9 cellular contexts compared by ENCODE assay signal in the genomic region with DNA sequence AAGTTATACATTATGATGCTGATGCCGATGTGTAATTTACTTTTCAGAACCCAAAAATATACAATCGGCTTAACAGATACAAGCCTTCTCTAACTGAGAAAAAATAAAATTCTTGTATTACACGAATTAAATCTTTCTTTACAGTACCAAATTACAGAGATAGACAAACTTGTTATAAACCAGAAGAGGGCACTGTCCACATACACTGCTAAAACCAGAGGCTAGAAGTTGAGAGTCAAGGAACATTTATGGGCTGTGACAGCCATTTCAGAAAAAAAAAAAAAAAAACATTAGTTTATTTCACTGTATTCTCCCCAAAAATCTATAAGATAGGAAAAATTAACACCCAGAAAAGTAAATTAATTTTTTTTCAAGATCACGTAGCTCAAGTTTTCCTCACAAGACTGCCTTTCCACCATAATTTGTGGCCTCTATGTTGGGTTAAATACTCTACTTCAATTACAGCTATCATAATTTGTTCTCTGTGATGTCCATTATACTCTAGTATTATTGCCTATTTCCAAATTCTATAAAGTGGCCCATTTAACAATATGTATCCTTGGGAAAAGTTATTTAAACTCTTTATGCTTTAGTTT. TPM values are rescaled to one million over a fixed set of nuclear protein-coding genes. Genes with fewer than 3 reads are reported as not detected.
A peak's percentile ranks its signal among the peaks of the same experiment; 100 is the strongest.
DNase-seq lines count a peak whose midpoint lies in the region; ATAC-seq, FAIRE-seq and TF ChIP-seq lines count a peak whose summit lies in the region.
"Had no signal": no experiment of that assay in that cellular context is flagged by ENCODE, and none has a peak within 500 bp of the region (broad histone marks: within the 10 kb centered on the region; RNA-seq: fewer than 3 reads in every experiment).

No MANE protein-coding gene starts in this region.

- TF ChIP-seq POLR2A in sigmoid colon (IDR thresholded peaks at IDR 0.05), result no peak

- ATAC-seq in GM18508 (IDR thresholded peaks at IDR 0.05; ENCODE audit: insufficient read depth, unreplicated experiment), result peak; percentile 77

- TF ChIP-seq EP300 in Ishikawa (IDR thresholded peaks at IDR 0.05; ENCODE audit: borderline replicate concordance) (no peak), sigmoid colon (IDR thresholded peaks at IDR 0.05) (no peak)

- no peaks in the 10 kb centered on the region for H3K27me3 ChIP-seq in sigmoid colon

- WGBS in sigmoid colon, 2 donors, result 24 to 60% methylated on average over 4 of the region's 4 CpGs

- H3K9me3 ChIP-seq in sigmoid colon, result no peaks in the 10 kb centered on the region
- H3K9me3 ChIP-seq: HAP-1 had no signal

- DNase-seq in AG08396 (ENCODE audit: low spot score), result peak; percentile 62
- peak; percentile 29 for DNase-seq in globus pallidus (ENCODE audit: low spot score)
- no peak for DNase-seq in sigmoid colon
- no peak for DNase-seq in cerebellum (ENCODE audit: low spot score)
- no peak for DNase-seq in activated T-cell treated with anti-CD3 and anti-CD28 coated beads, Interleukin-2, amount 50 U/mL, for 1 hour

- peaks cover 0 to 4% (median 0%) of the 10 kb centered on the region in 4 donors for H3K4me1 ChIP-seq in sigmoid colon
- H3K4me1 ChIP-seq: HAP-1 had no signal

- TF ChIP-seq CTCF in sigmoid colon (IDR thresholded peaks at IDR 0.05), result peak in 3 of 4 experiments; percentile 44 to 55 (median 53)

- H3K4me3 ChIP-seq in sigmoid colon, result no peak overlapping the region
- H3K4me3 ChIP-seq: HAP-1 had no signal

- no peak overlapping the region for H3K27ac ChIP-seq in sigmoid colon

- TF ChIP-seq RAD21 in Ishikawa (IDR thresholded peaks at IDR 0.05; ENCODE audit: low read depth), result peak; percentile 78

- peak; percentile 73 for FAIRE-seq in TTC549 (lab: Jason Lieb, UNC)

- intact Hi-C loops in sigmoid colon (cut with DNase I), result loop anchor here (1.0 to 5.0 kb wide), 3 partner anchors 70 to 418 kb away; a partner anchor contains a TSS

- H3K36me3 ChIP-seq in sigmoid colon, result no peaks in the 10 kb centered on the region
- H3K36me3 ChIP-seq: HAP-1 had no signal

TF ChIP-seq in Ishikawa, 13 proteins besides CTCF, POLR2A, EP300 and RAD21:
- TF ChIP-seq, protein P1, sequence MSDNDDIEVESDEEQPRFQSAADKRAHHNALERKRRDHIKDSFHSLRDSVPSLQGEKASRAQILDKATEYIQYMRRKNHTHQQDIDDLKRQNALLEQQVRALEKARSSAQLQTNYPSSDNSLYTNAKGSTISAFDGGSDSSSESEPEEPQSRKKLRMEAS (IDR thresholded peaks at IDR 0.05), result no peak
- TF ChIP-seq, protein P2, sequence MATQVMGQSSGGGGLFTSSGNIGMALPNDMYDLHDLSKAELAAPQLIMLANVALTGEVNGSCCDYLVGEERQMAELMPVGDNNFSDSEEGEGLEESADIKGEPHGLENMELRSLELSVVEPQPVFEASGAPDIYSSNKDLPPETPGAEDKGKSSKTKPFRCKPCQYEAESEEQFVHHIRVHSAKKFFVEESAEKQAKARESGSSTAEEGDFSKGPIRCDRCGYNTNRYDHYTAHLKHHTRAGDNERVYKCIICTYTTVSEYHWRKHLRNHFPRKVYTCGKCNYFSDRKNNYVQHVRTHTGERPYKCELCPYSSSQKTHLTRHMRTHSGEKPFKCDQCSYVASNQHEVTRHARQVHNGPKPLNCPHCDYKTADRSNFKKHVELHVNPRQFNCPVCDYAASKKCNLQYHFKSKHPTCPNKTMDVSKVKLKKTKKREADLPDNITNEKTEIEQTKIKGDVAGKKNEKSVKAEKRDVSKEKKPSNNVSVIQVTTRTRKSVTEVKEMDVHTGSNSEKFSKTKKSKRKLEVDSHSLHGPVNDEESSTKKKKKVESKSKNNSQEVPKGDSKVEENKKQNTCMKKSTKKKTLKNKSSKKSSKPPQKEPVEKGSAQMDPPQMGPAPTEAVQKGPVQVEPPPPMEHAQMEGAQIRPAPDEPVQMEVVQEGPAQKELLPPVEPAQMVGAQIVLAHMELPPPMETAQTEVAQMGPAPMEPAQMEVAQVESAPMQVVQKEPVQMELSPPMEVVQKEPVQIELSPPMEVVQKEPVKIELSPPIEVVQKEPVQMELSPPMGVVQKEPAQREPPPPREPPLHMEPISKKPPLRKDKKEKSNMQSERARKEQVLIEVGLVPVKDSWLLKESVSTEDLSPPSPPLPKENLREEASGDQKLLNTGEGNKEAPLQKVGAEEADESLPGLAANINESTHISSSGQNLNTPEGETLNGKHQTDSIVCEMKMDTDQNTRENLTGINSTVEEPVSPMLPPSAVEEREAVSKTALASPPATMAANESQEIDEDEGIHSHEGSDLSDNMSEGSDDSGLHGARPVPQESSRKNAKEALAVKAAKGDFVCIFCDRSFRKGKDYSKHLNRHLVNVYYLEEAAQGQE (IDR thresholded peaks at IDR 0.05; ENCODE audit: low read depth), result no peak
- TF ChIP-seq CEBPB (IDR thresholded peaks at IDR 0.05), result no peak
- TF ChIP-seq FOXM1 (IDR thresholded peaks at IDR 0.05; ENCODE audit: borderline replicate concordance, low read depth), result no peak
- no peak for TF ChIP-seq TCF12 (IDR thresholded peaks at IDR 0.05; ENCODE audit: low read depth)
- TF ChIP-seq, protein P3, sequence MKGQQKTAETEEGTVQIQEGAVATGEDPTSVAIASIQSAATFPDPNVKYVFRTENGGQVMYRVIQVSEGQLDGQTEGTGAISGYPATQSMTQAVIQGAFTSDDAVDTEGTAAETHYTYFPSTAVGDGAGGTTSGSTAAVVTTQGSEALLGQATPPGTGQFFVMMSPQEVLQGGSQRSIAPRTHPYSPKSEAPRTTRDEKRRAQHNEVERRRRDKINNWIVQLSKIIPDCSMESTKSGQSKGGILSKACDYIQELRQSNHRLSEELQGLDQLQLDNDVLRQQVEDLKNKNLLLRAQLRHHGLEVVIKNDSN (IDR thresholded peaks at IDR 0.05), result no peak
- no peak for TF ChIP-seq EGR1 (IDR thresholded peaks at IDR 0.05)
- TF ChIP-seq TEAD4 (IDR thresholded peaks at IDR 0.05), result no peak
- TF ChIP-seq NFIC (IDR thresholded peaks at IDR 0.05), result no peak
- TF ChIP-seq YY1 (IDR thresholded peaks at IDR 0.05; ENCODE audit: low read depth), result no peak

RNA-seq across cellular contexts. Expression of a gene that starts 12.0 kb away (rescaled TPM):
- 1 to 10 TPM in 3 of 4 donors, under 1 TPM in 1; 0.71 to 5.8 (median 3.0) TPM for total RNA-seq in sigmoid colon
- 1 to 10 TPM in 2 of 3 donors, under 1 TPM in 1; 0.92 to 3.2 (median 1.2) TPM for polyA plus RNA-seq in sigmoid colon
- total RNA-seq in cerebellum, result 1.8 TPM

Comparison
In these comparisons a context has a peak if more than half of its experiments do, and no peak if none do; other contexts are left out.
1. DNase-seq: peak in AG08396 (single experiment) and globus pallidus (single experiment); none in sigmoid colon (single experiment), cerebellum (single experiment) and activated T-cell treated with anti-CD3 and anti-CD28 coated beads, Interleukin-2, amount 50 U/mL, for 1 hour (single experiment).